ENCODE assay signal across 23 cellular contexts in the genomic region with DNA sequence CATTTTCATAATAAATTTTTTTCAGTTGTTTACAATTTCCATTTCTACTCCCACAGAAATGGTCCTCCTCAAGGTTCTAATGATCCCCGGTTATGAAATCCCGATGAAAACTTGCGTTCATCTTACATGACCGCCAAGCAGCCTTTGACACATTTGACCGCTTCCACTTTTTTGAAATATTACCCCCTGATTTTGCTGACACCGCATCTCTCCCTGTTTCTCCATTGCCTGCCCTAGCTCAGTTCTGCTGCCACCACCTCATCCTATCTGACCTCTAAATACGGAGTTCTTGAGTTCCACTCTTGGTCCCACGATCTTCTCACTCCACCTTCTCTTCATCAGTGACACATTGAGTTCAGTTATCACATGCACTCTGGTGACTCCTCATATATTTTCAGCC.
DNase-seq lines count a peak whose midpoint lies in the region; ATAC-seq, FAIRE-seq and TF ChIP-seq lines count a peak whose summit lies in the region.
"Had no signal": no experiment of that assay in that cellular context is flagged by ENCODE, and none has a peak within 500 bp of the region (broad histone marks: within the 10 kb centered on the region; RNA-seq: fewer than 3 reads in every experiment).

No MANE protein-coding gene starts in this region.

- H4K20me1 ChIP-seq in HepG2 (ENCODE audit: insufficient read depth, low read length) = no peaks in the 10 kb centered on the region
- H4K20me1 ChIP-seq: BLaER1 treated with 17β-estradiol and CSF1 and Interleukin-3, amounts not matched to agents 10 nM and 100 nM had no signal

- H3K9ac ChIP-seq in HepG2 (ENCODE audit: insufficient read depth, low read depth, low read length) = no peak overlapping the region
- H3K9ac ChIP-seq: BLaER1 treated with 17β-estradiol and CSF1 and Interleukin-3, amounts not matched to agents 10 nM and 100 nM had no signal

- H3K9me3 ChIP-seq in HepG2 (ENCODE audit: low read length) (no peaks in the 10 kb centered on the region), right lobe of liver (no peaks in the 10 kb centered on the region), aorta (ENCODE audit: control insufficient read depth, low read length) (peaks cover under 1% of the 10 kb centered on the region), BE2C (no peaks in the 10 kb centered on the region)
- H3K9me3 ChIP-seq: BLaER1 treated with 17β-estradiol and CSF1 and Interleukin-3, amounts not matched to agents 10 nM and 100 nM; HAP-1 had no signal

- 35% methylated on average over 8 of the region's 8 CpGs for WGBS in HepG2 (ENCODE audit: low lambda C conversion rate)
- 66% methylated on average over 8 of the region's 8 CpGs for WGBS in right lobe of liver (ENCODE audit: insufficient coverage, low coverage, low lambda C conversion rate, missing lambda C conversion rate)
- 89 to 91% methylated on average over 8 of the region's 8 CpGs for WGBS in aorta, 2 donors

- ATAC-seq in HepG2 = no peak
- ATAC-seq in right lobe of liver = no peak
- no peak for ATAC-seq in aorta (ENCODE audit: low FRiP score)
- no peak for ATAC-seq in GM19395 (IDR thresholded peaks at IDR 0.05; ENCODE audit: unreplicated experiment)
- ATAC-seq: GM12878 had no signal

- H3K36me3 ChIP-seq in HepG2 (replicated peaks in 1 of 2; ENCODE audit: control insufficient read depth in 1 of 2, insufficient read depth in 2 of 2, low read length in 2 of 2) (no peaks in the 10 kb centered on the region), right lobe of liver (no peaks in the 10 kb centered on the region), aorta (ENCODE audit: control insufficient read depth in 1 of 2, insufficient read depth in 2 of 2, low read length in 1 of 2) (no peaks in the 10 kb centered on the region), BE2C (no peaks in the 10 kb centered on the region)
- H3K36me3 ChIP-seq: BLaER1 treated with 17β-estradiol and CSF1 and Interleukin-3, amounts not matched to agents 10 nM and 100 nM; HAP-1 had no signal

- H3K4me1 ChIP-seq in HepG2 (ENCODE audit: insufficient read depth, low read length) (no peaks in the 10 kb centered on the region), right lobe of liver (no peaks in the 10 kb centered on the region), aorta (ENCODE audit: control insufficient read depth in 1 of 2, insufficient read depth in 2 of 2, low read length in 2 of 2) (no peaks in the 10 kb centered on the region), BE2C (no peaks in the 10 kb centered on the region)
- H3K4me1 ChIP-seq: BLaER1 treated with 17β-estradiol and CSF1 and Interleukin-3, amounts not matched to agents 10 nM and 100 nM; HAP-1 had no signal

- POLR2A ChIA-PET in HepG2 (lab: Yijun Ruan, JAX) = no interaction called here

- TF ChIP-seq POLR2A in HepG2 (IDR thresholded peaks at IDR 0.05; ENCODE audit: insufficient read depth in 1 of 2, low read depth in 2 of 2, low read length in 2 of 2) (no peak), right lobe of liver (IDR thresholded peaks at IDR 0.05) (no peak)

- DNase-seq in HepG2 (ENCODE audit: low spot score) (no peak), right lobe of liver (no peak), NOMO-1 (lab: John Stamatoyannopoulos, UW; ENCODE audit: unreplicated experiment in 2 of 2) (peak; percentile 21 to 60), RPMI8226 (peak; percentile 13), aorta (no peak), BE2C (no peak)
- DNase-seq: CD4-positive, alpha-beta T cell; CD8-positive, alpha-beta memory T cell; DMS 273 treated with DMSO at 0.1 percent for 48 hours; DMS79; EL; GDM1; GOT3; HFFc6 had no signal

- TF ChIP-seq EP300 in HepG2 (IDR thresholded peaks at IDR 0.05; ENCODE audit: low read depth in 2 of 2, low read length in 2 of 2) (no peak), HepG2 (CRISPR knock-in tag; IDR thresholded peaks at IDR 0.05; ENCODE audit: borderline replicate concordance) (no peak)

- no peak overlapping the region for H3K4me2 ChIP-seq in HepG2 (ENCODE audit: low read depth, low read length)
- H3K4me2 ChIP-seq: BLaER1 treated with 17β-estradiol and CSF1 and Interleukin-3, amounts not matched to agents 10 nM and 100 nM had no signal

- TF ChIP-seq CTCF in HepG2 (CRISPR knock-in tag; IDR thresholded peaks at IDR 0.05) (no peak), right lobe of liver (IDR thresholded peaks at IDR 0.05) (no peak), BE2C (IDR thresholded peaks at IDR 0.05; ENCODE audit: low read depth, low read length) (no peak)

- TF ChIP-seq RAD21 in HepG2 (CRISPR knock-in tag; IDR thresholded peaks at IDR 0.05) = no peak

- no peak overlapping the region for H2AFZ ChIP-seq in HepG2 (ENCODE audit: low read length)

- CTCF ChIA-PET in HepG2 (lab: Yijun Ruan, JAX; ENCODE audit: low intra/inter-chr PET ratio, low total read pairs) = no interaction called here

- H3K79me2 ChIP-seq in HepG2 (ENCODE audit: insufficient read depth, low read length) = no peaks in the 10 kb centered on the region

- H3K4me3 ChIP-seq in HepG2 (replicated peaks in 1 of 3; ENCODE audit: insufficient read depth in 1 of 3, low read depth in 2 of 3, low read length in 3 of 3) (no peak overlapping the region), right lobe of liver (no peak overlapping the region), aorta (ENCODE audit: low read length in 2 of 2) (no peak overlapping the region), BE2C (ENCODE audit: low read depth, low read length) (no peak overlapping the region)
- H3K4me3 ChIP-seq: BLaER1 treated with 17β-estradiol and CSF1 and Interleukin-3, amounts not matched to agents 10 nM and 100 nM; GM12878; HAP-1 had no signal

- no peaks in the 10 kb centered on the region for H3K27me3 ChIP-seq in HepG2 (ENCODE audit: control insufficient read depth in 1 of 2, insufficient read depth in 2 of 2, low read length in 2 of 2)
- H3K27me3 ChIP-seq in right lobe of liver = no peaks in the 10 kb centered on the region
- no peaks in the 10 kb centered on the region for H3K27me3 ChIP-seq in aorta (ENCODE audit: control insufficient read depth in 1 of 2, insufficient read depth in 2 of 2, low read length in 1 of 2)
- no peaks in the 10 kb centered on the region for H3K27me3 ChIP-seq in BE2C
- H3K27me3 ChIP-seq: BLaER1 treated with 17β-estradiol and CSF1 and Interleukin-3, amounts not matched to agents 10 nM and 100 nM had no signal

- no TSS peak for BruUV-seq in HepG2 (replicated peaks; lab: Mats Ljungman, UMichigan)

- no peak overlapping the region for H3K27ac ChIP-seq in HepG2 (ENCODE audit: extremely low read length, insufficient read depth, low read length)
- H3K27ac ChIP-seq in right lobe of liver = no peak overlapping the region
- H3K27ac ChIP-seq in aorta (ENCODE audit: low read depth in 1 of 2, low read length in 2 of 2) = no peak overlapping the region
- H3K27ac ChIP-seq: 22Rv1; BLaER1 treated with 17β-estradiol and CSF1 and Interleukin-3, amounts not matched to agents 10 nM and 100 nM had no signal

- intact Hi-C loops in HepG2 (cut with micrococcal nuclease; ENCODE audit: unreplicated experiment) = no loop called here
- intact Hi-C loops in right lobe of liver (cut with DNase I) = no loop called here
- intact Hi-C loops in aorta (cut with DNase I) = no loop called here

- in situ Hi-C loops in HepG2 (cut with HindIII; ENCODE audit: extremely low pct_ligation_motif_present, low pct_unique_long_range_greater_than_20kb) = no loop called here

- FAIRE-seq in HepG2 (lab: Jason Lieb, UNC) = no peak
- FAIRE-seq: A204.1, D721Med, GM12878, GM19239, H54 had no signal

TF ChIP-seq in HepG2, 621 proteins besides CTCF, POLR2A, EP300 and RAD21:
- TF ChIP-seq MAFK (conservative IDR thresholded peaks at IDR 0.05 in 1 of 2, IDR thresholded peaks at IDR 0.05 in 1 of 2; ENCODE audit: low read length in 2 of 2) (peak; percentile 78 to 91), MBNL3 (CRISPR knock-in tag; conservative IDR thresholded peaks at IDR 0.05) (no peak), MAFF (IDR thresholded peaks at IDR 0.05; ENCODE audit: low read depth, low read length) (peak; percentile 72)

Comparison
In these comparisons a context has a peak if more than half of its experiments do, and no peak if none do; other contexts are left out.
1. DNase-seq: peak in NOMO-1 (2 of 2) and RPMI8226 (single experiment); none in HepG2 (single experiment), right lobe of liver (0 of 3), aorta (0 of 2) and BE2C (single experiment).